8 cellular contexts compared by ENCODE assay signal in genomic region chr2:147910990-147911473, GRCh38.
DNase-seq lines count a peak whose midpoint lies in the region; ATAC-seq and TF ChIP-seq lines count a peak whose summit lies in the region.

No MANE protein-coding gene starts in this region.

- H3K4me3 ChIP-seq in coronary artery (no peak overlapping the region), mesenchymal stem cell (ENCODE audit: insufficient read depth in 1 of 2, low read depth in 1 of 2, low read length in 2 of 2) (no peak overlapping the region)

- peaks cover 4% of the 10 kb centered on the region for H3K36me3 Mint-ChIP-seq in stimulated activated memory B cell treated with anti-CD40 and anti-IgM and Interleukin-4, amounts not matched to agents 10 μg/mL and 1 μg/mL and 100 μg/mL, for 72 hours

- no peak overlapping the region for H2AFZ ChIP-seq in mesenchymal stem cell (ENCODE audit: low read depth, low read length)

- H3K4me2 ChIP-seq in mesenchymal stem cell (ENCODE audit: low read length, poor library complexity, severe bottlenecking) = no peak overlapping the region

- H3K9me3 ChIP-seq in mesenchymal stem cell (ENCODE audit: control insufficient read depth, low read length) = no peaks in the 10 kb centered on the region

- no peak overlapping the region for H3K27ac Mint-ChIP-seq in stimulated activated memory B cell treated with anti-CD40 and anti-IgM and Interleukin-4, amounts not matched to agents 10 μg/mL and 1 μg/mL and 100 μg/mL, for 72 hours

- POLR2A ChIA-PET in GM10248 (lab: Yijun Ruan, JAX) = no interaction called here

- H3K4ac ChIP-seq in mesenchymal stem cell (ENCODE audit: low read depth in 1 of 2, low read length in 2 of 2) = no peak overlapping the region

- no CpG with 5 or more reads among the region's 2 CpGs for WGBS in mesenchymal stem cell

- peaks cover 3% of the 10 kb centered on the region for H3K9me3 Mint-ChIP-seq in stimulated activated memory B cell treated with anti-CD40 and anti-IgM and Interleukin-4, amounts not matched to agents 10 μg/mL and 1 μg/mL and 100 μg/mL, for 72 hours

- H3K36me3 ChIP-seq in mesenchymal stem cell (ENCODE audit: control insufficient read depth in 1 of 2, insufficient read depth in 2 of 2, low read depth in 1 of 2, low read length in 2 of 2) = peaks cover 0 to 14% of the 10 kb centered on the region in 2 experiments

- no peak overlapping the region for H3K14ac ChIP-seq in mesenchymal stem cell (ENCODE audit: low read length in 2 of 2)

- H3K18ac ChIP-seq in mesenchymal stem cell (ENCODE audit: low read depth in 1 of 2, low read length in 2 of 2) = no peak overlapping the region

- TF ChIP-seq CTCF in GM10248 (IDR thresholded peaks at IDR 0.05; ENCODE audit: control extremely low read depth, extremely low read depth, low read depth, missing control alignments) (peak; percentile 50), coronary artery (IDR thresholded peaks at IDR 0.05) (peak; percentile 46)

- H3K23ac ChIP-seq in mesenchymal stem cell (ENCODE audit: low read length in 2 of 2) = no peak overlapping the region

- peaks cover 7% of the 10 kb centered on the region for H3K79me1 ChIP-seq in mesenchymal stem cell (replicated peaks; ENCODE audit: low read length, poor library complexity, severe bottlenecking)

- no peak overlapping the region for H4K8ac ChIP-seq in mesenchymal stem cell (ENCODE audit: low read length)

- H3K4me3 Mint-ChIP-seq in stimulated activated memory B cell treated with anti-CD40 and anti-IgM and Interleukin-4, amounts not matched to agents 10 μg/mL and 1 μg/mL and 100 μg/mL, for 72 hours = no peak overlapping the region

- H2BK12ac ChIP-seq in mesenchymal stem cell (ENCODE audit: low read length in 2 of 2) = no peak overlapping the region

- peak overlapping the region; percentile 27 for H3K9ac ChIP-seq in mesenchymal stem cell (ENCODE audit: low read length)

- no peak overlapping the region for H2AK5ac ChIP-seq in mesenchymal stem cell (ENCODE audit: low read length, severe bottlenecking)

- CTCF ChIA-PET in GM10248 (lab: Yijun Ruan, JAX) = interaction anchor here (0.7 to 5.9 kb wide), 24 partner anchors 9 to 1180 kb away, joined by 3 to 81 read pairs (median 4); no protein-coding TSS in a partner anchor

- DNase-seq in AG08396 (ENCODE audit: low spot score) = peak; percentile 23
- DNase-seq in GM10248 (ENCODE audit: extremely low spot score) = no peak
- peak; percentile 9 for DNase-seq in NCI-H1092 (lab: John Stamatoyannopoulos, UW)
- DNase-seq in coronary artery (ENCODE audit: low spot score) = no peak
- DNase-seq in mesenchymal stem cell = peak; percentile 70

- no peak overlapping the region for H2BK15ac ChIP-seq in mesenchymal stem cell (ENCODE audit: low read depth, poor library complexity, severe bottlenecking)

- H4K91ac ChIP-seq in mesenchymal stem cell (ENCODE audit: low read length) = no peak overlapping the region

- ATAC-seq in SK-N-SH treated with all-trans-retinoic acid at 6 μM for 48 hours = peak; percentile 79
- no peak for ATAC-seq in GM19463 (IDR thresholded peaks at IDR 0.05; ENCODE audit: unreplicated experiment)
- ATAC-seq in stimulated activated memory B cell treated with anti-CD40 and anti-IgM and Interleukin-4, amounts not matched to agents 10 μg/mL and 1 μg/mL and 100 μg/mL, for 72 hours = no peak

- H3K4me1 Mint-ChIP-seq in stimulated activated memory B cell treated with anti-CD40 and anti-IgM and Interleukin-4, amounts not matched to agents 10 μg/mL and 1 μg/mL and 100 μg/mL, for 72 hours = no peaks in the 10 kb centered on the region

- no peaks in the 10 kb centered on the region for H3K27me3 ChIP-seq in mesenchymal stem cell (ENCODE audit: control insufficient read depth in 1 of 2, insufficient read depth in 1 of 2, low read length in 2 of 2)

- no peak overlapping the region for H3K27ac ChIP-seq in coronary artery
- H3K27ac ChIP-seq in mesenchymal stem cell (ENCODE audit: low read length, poor library complexity, severe bottlenecking) = no peak overlapping the region

- H2BK120ac ChIP-seq in mesenchymal stem cell (ENCODE audit: low read depth, low read length) = no peak overlapping the region

- H2BK5ac ChIP-seq in mesenchymal stem cell (ENCODE audit: low read depth, low read length, poor library complexity, severe bottlenecking) = no peak overlapping the region

- no peaks in the 10 kb centered on the region for H3K4me1 ChIP-seq in mesenchymal stem cell (ENCODE audit: control insufficient read depth, insufficient read depth, low read depth, low read length)

- H3K27me3 Mint-ChIP-seq in stimulated activated memory B cell treated with anti-CD40 and anti-IgM and Interleukin-4, amounts not matched to agents 10 μg/mL and 1 μg/mL and 100 μg/mL, for 72 hours = no peaks in the 10 kb centered on the region

TF ChIP-seq in SK-N-SH treated with all-trans-retinoic acid at 6 μM for 48 hours, 23 proteins besides CTCF, POLR2A, EP300 and RAD21:
- TF ChIP-seq ZC3H10 (CRISPR knock-in tag; IDR thresholded peaks at IDR 0.05) (no peak), ZFP30 (CRISPR knock-in tag; IDR thresholded peaks at IDR 0.05) (no peak), BACH2 (CRISPR knock-in tag; IDR thresholded peaks at IDR 0.05; ENCODE audit: borderline replicate concordance) (no peak), CREB5 (CRISPR knock-in tag; IDR thresholded peaks at IDR 0.05; ENCODE audit: low read depth) (no peak), CSDC2 (CRISPR knock-in tag; IDR thresholded peaks at IDR 0.05) (no peak)

Comparison
In these comparisons a context has a peak if more than half of its experiments do, and no peak if none do; other contexts are left out.
1. DNase-seq: peak in AG08396 (single experiment), NCI-H1092 (single experiment) and mesenchymal stem cell (single experiment); none in GM10248 (single experiment) and coronary artery (single experiment).